ENCODE assay signal across 10 cellular contexts in genomic region chr22:23715811-23716355, GRCh38. TPM values are rescaled to one million over a fixed set of nuclear protein-coding genes. Genes with fewer than 3 reads are reported as not detected.
DNase-seq lines count a peak whose midpoint lies in the region; ATAC-seq and TF ChIP-seq lines count a peak whose summit lies in the region.
"Had no signal": no experiment of that assay in that cellular context is flagged by ENCODE, and none has a peak within 500 bp of the region (broad histone marks: within the 10 kb centered on the region; RNA-seq: fewer than 3 reads in every experiment).

No MANE protein-coding gene starts in this region.

- peak overlapping the region; percentile 71 for H3K4me3 Mint-ChIP-seq in activated naive CD8-positive, alpha-beta T cell treated with anti-CD3 and anti-CD28 coated beads, Interleukin-2, amount 50 U/mL, for 24 hours

- H3K4me1 Mint-ChIP-seq in activated naive CD8-positive, alpha-beta T cell treated with anti-CD3 and anti-CD28 coated beads, Interleukin-2, amount 50 U/mL, for 24 hours: peaks cover 22% of the 10 kb centered on the region

- H3K27ac ChIP-seq in HL-60 (replicated peaks): peak overlapping the region; percentile 69

- no peaks in the 10 kb centered on the region for H3K9me3 ChIP-seq in mucosa of stomach (ENCODE audit: control insufficient read depth, low read length)

- no peaks in the 10 kb centered on the region for H3K9me3 Mint-ChIP-seq in activated naive CD8-positive, alpha-beta T cell treated with anti-CD3 and anti-CD28 coated beads, Interleukin-2, amount 50 U/mL, for 24 hours

- no peak for ATAC-seq in activated naive CD8-positive, alpha-beta T cell treated with anti-CD3 and anti-CD28 coated beads, Interleukin-2, amount 50 U/mL, for 24 hours
- ATAC-seq in activated CD4-positive, CD25-positive, alpha-beta regulatory T cell treated with anti-CD3 and anti-CD28 coated beads, Interleukin-2, amount 50 U/mL, for 24 hours: no peak
- ATAC-seq in left colon: no peak

- H3K27me3 ChIP-seq in HL-60 (ENCODE audit: insufficient read depth, poor library complexity, severe bottlenecking) (no peaks in the 10 kb centered on the region), mucosa of stomach (ENCODE audit: control insufficient read depth, insufficient read depth, low read length) (no peaks in the 10 kb centered on the region)

- no peak for TF ChIP-seq CTCF in AG04449 (IDR thresholded peaks at IDR 0.05; ENCODE audit: insufficient read depth, low read length, missing control alignments)
- no peak for TF ChIP-seq CTCF in HL-60 (IDR thresholded peaks at IDR 0.05; ENCODE audit: insufficient read depth, low read length)

- POLR2A ChIA-PET in AG04449 (lab: Yijun Ruan, JAX): no interaction called here

- intact Hi-C loops in left colon (cut with DNase I, micrococcal nuclease): no loop called here

- DNase-seq in AG04449 (ENCODE audit: low read depth, low spot score): no peak
- DNase-seq in HL-60 (ENCODE audit: low read depth in 1 of 2, low spot score in 1 of 2): peak in 1 of 2 experiments; percentile 57
- no peak for DNase-seq in activated naive CD8-positive, alpha-beta T cell treated with anti-CD3 and anti-CD28 coated beads, Interleukin-2, amount 50 U/mL, for 24 hours
- no peak for DNase-seq in left colon
- no peak for DNase-seq in epidermal melanocyte (ENCODE audit: insufficient read length, low spot score)
- no peak for DNase-seq in NCI-H748 treated with DMSO at 0.1 percent for 48 hours (lab: John Stamatoyannopoulos, UW)

- no peaks in the 10 kb centered on the region for H3K27me3 Mint-ChIP-seq in activated naive CD8-positive, alpha-beta T cell treated with anti-CD3 and anti-CD28 coated beads, Interleukin-2, amount 50 U/mL, for 24 hours

- no peak overlapping the region for H3K27ac Mint-ChIP-seq in activated naive CD8-positive, alpha-beta T cell treated with anti-CD3 and anti-CD28 coated beads, Interleukin-2, amount 50 U/mL, for 24 hours

- CTCF ChIA-PET in AG04449 (lab: Yijun Ruan, JAX): interaction anchor here (1.2 to 1.6 kb wide), 2 partner anchors 16 to 134 kb away, joined by 4 to 5 read pairs; no protein-coding TSS in a partner anchor

- peaks cover 12% of the 10 kb centered on the region for H3K36me3 Mint-ChIP-seq in activated naive CD8-positive, alpha-beta T cell treated with anti-CD3 and anti-CD28 coated beads, Interleukin-2, amount 50 U/mL, for 24 hours (ENCODE audit: low read depth)

- H3K4me1 ChIP-seq in mucosa of stomach (ENCODE audit: control insufficient read depth, insufficient read depth, low read length): peaks cover 7% of the 10 kb centered on the region

- peak overlapping the region; percentile 20 for H3K4me3 ChIP-seq in AG04449 (ENCODE audit: low read depth, low read length)
- H3K4me3 ChIP-seq in HL-60 (replicated peaks; ENCODE audit: insufficient read depth, low read length): peak overlapping the region; percentile 85
- no peak overlapping the region for H3K4me3 ChIP-seq in mucosa of stomach (ENCODE audit: low read length)

- no peaks in the 10 kb centered on the region for H3K36me3 ChIP-seq in mucosa of stomach (ENCODE audit: control insufficient read depth, insufficient read depth, low read length)

- H3K9ac ChIP-seq in mucosa of stomach (ENCODE audit: low read length): peak overlapping the region; percentile 77

RNA-seq across cellular contexts. Expression of gene RGL4, which starts 25.1 kb away (rescaled TPM):
- not detected for total RNA-seq in left colon
- total RNA-seq: LHCN-M2 had no signal

RNA-seq across cellular contexts. Expression of gene ZNF70, which starts 35.0 kb away (rescaled TPM):
- total RNA-seq in left colon: 1 to 10 TPM; 3.7 to 3.8 TPM

RNA-seq across cellular contexts. Expression of gene VPREB3, which starts 38.3 kb away (rescaled TPM):
- total RNA-seq in left colon: 1 to 10 TPM in 1 of 2 donors, under 1 TPM in 1; 0.61 to 1.1 TPM
- total RNA-seq: LHCN-M2, lung had no signal

RNA-seq across cellular contexts. Expression of gene C22orf15, which starts 46.9 kb away (rescaled TPM):
- not detected for total RNA-seq in left colon
- total RNA-seq: LHCN-M2 had no signal

RNA-seq across cellular contexts. Expression of gene CHCHD10, which starts 51.9 kb away (rescaled TPM):
- total RNA-seq in left colon: 100 to 1,000 TPM; 413 to 538 TPM
